In the genomic region with DNA sequence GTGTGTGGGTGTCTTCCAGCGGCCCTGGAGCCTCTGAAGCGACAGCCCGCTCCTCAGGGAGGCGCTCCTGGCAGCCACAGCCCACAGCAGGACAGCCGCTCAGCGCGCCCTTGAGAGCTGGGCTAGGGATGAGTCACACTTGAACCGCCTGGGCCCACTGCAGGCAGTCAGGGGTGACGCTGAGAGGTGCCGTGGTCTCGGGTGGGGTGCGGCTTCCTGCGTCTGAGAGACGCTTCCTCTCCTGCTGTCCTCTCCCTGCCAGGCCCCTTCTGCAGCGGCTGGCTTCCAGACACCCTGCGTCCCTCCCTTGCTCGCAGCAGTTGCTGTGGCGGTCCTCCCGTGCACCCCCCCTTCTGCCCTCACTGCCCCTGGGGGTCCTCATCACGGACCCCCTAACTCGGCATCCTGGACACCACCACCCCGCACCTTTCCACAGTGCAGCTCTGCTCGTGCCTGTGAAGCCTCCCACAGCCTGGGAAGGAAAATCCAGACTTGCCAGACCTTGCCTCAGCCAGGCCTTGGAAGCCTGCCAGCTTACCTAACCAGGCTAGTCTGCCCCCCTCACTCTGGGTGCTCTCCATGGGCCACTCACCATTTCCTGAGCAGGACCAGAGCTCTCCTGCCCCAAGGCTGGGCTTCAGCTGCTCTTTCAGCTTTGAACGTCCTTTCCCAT, we compare ENCODE assay signal across 9 cellular contexts. TPM values are rescaled to one million over a fixed set of nuclear protein-coding genes. Genes with fewer than 3 reads are reported as not detected.
A peak's percentile ranks its signal among the peaks of the same experiment; 100 is the strongest.
DNase-seq lines count a peak whose midpoint lies in the region; ATAC-seq lines count a peak whose summit lies in the region.
"Had no signal": no experiment of that assay in that cellular context is flagged by ENCODE, and none has a peak within 500 bp of the region (broad histone marks: within the 10 kb centered on the region; RNA-seq: fewer than 3 reads in every experiment).

No MANE protein-coding gene starts in this region.

- no peaks in the 10 kb centered on the region for H3K36me3 ChIP-seq in CD8-positive, alpha-beta memory T cell (ENCODE audit: insufficient read depth, low read length)

- H3K9me3 Mint-ChIP-seq in CD8-positive, alpha-beta memory T cell, result no peaks in the 10 kb centered on the region
- no peaks in the 10 kb centered on the region for H3K9me3 Mint-ChIP-seq in T-helper 1 cell treated with Interleukin-12 subunit alpha and Interleukin-12 subunit beta and Interleukin-4 antibody, amounts not matched to agents 30 μg/mL and 1 μg/mL, for 36 hours
- H3K9me3 Mint-ChIP-seq in activated naive CD8-positive, alpha-beta T cell treated with anti-CD3 and anti-CD28 coated beads, Interleukin-2, amount 10 ng/mL, durations not matched to agents 7 days and 5 days, result no peaks in the 10 kb centered on the region

- peak overlapping the region; percentile 99 to 100 (median 100) for H3K27ac Mint-ChIP-seq in CD8-positive, alpha-beta memory T cell
- peak overlapping the region; percentile 87 for H3K27ac Mint-ChIP-seq in T-helper 1 cell treated with Interleukin-12 subunit alpha and Interleukin-12 subunit beta and Interleukin-4 antibody, amounts not matched to agents 30 μg/mL and 1 μg/mL, for 36 hours
- peak overlapping the region; percentile 95 for H3K27ac Mint-ChIP-seq in activated naive CD8-positive, alpha-beta T cell treated with anti-CD3 and anti-CD28 coated beads, Interleukin-2, amount 10 ng/mL, durations not matched to agents 7 days and 5 days

- H3K27me3 ChIP-seq in CD8-positive, alpha-beta memory T cell (ENCODE audit: insufficient read depth, low read length, poor library complexity, severe bottlenecking), result no peaks in the 10 kb centered on the region

- DNase-seq in CD8-positive, alpha-beta memory T cell, result peak; percentile 86 to 96 (median 88)
- DNase-seq in HK-2 (ENCODE audit: unreplicated experiment) (peak; percentile 79), hepatic stellate cell (ENCODE audit: low spot score) (peak; percentile 95), NCI-H128 (lab: John Stamatoyannopoulos, UW; ENCODE audit: unreplicated experiment) (no peak)
- peak; percentile 84 for DNase-seq in activated naive CD8-positive, alpha-beta T cell treated with anti-CD3 and anti-CD28 coated beads, Interleukin-2, amount 10 ng/mL, durations not matched to agents 7 days and 5 days
- DNase-seq in stimulated activated CD4-positive, alpha-beta T cell treated with anti-CD3 and anti-CD28 coated beads, Interleukin-15, amount 100 ng/mL, for 48 hours (ENCODE audit: low read depth in 2 of 2), result peak; percentile 57

- ATAC-seq in GM19455 (IDR thresholded peaks at IDR 0.05; ENCODE audit: unreplicated experiment), result peak; percentile 88
- peak; percentile 100 for ATAC-seq in activated naive CD8-positive, alpha-beta T cell treated with anti-CD3 and anti-CD28 coated beads, Interleukin-2, amount 10 ng/mL, durations not matched to agents 7 days and 5 days (ENCODE audit: low read depth)

- POLR2A ChIA-PET in CD8-positive, alpha-beta memory T cell (lab: Charles Lee), result interaction anchor here (0.6 to 1.7 kb wide), 11 partner anchors 8 to 402 kb away, joined by 3 to 12 read pairs (median 6); partner anchors contain the start of genes EHD4, ITPKA, JMJD7 and MAPKBP1
- POLR2A ChIA-PET in activated naive CD8-positive, alpha-beta T cell treated with anti-CD3 and anti-CD28 coated beads, Interleukin-2, amount 10 ng/mL, durations not matched to agents 7 days and 5 days (lab: Charles Lee), result interaction anchor here (0.6 to 2.9 kb wide), 16 partner anchors 9 to 492 kb away, joined by 3 to 19 read pairs (median 4); partner anchors contain the start of genes EHD4 and MAPKBP1

- H3K27ac ChIP-seq in CD8-positive, alpha-beta memory T cell (ENCODE audit: low read depth, low read length), result peak overlapping the region; percentile 76
- H3K27ac ChIP-seq: KMS-11 had no signal

- no peaks in the 10 kb centered on the region for H3K9me3 ChIP-seq in CD8-positive, alpha-beta memory T cell (ENCODE audit: low read length)

- peaks cover 0 to 27% (median 7%) of the 10 kb centered on the region in 3 donors for H3K36me3 Mint-ChIP-seq in CD8-positive, alpha-beta memory T cell
- peaks cover 14% of the 10 kb centered on the region for H3K36me3 Mint-ChIP-seq in T-helper 1 cell treated with Interleukin-12 subunit alpha and Interleukin-12 subunit beta and Interleukin-4 antibody, amounts not matched to agents 30 μg/mL and 1 μg/mL, for 36 hours (ENCODE audit: low read depth)
- H3K36me3 Mint-ChIP-seq in activated naive CD8-positive, alpha-beta T cell treated with anti-CD3 and anti-CD28 coated beads, Interleukin-2, amount 10 ng/mL, durations not matched to agents 7 days and 5 days, result peaks cover 6% of the 10 kb centered on the region

- peaks cover 0 to 1% of the 10 kb centered on the region in 2 donors for H3K27me3 Mint-ChIP-seq in CD8-positive, alpha-beta memory T cell
- no peaks in the 10 kb centered on the region for H3K27me3 Mint-ChIP-seq in T-helper 1 cell treated with Interleukin-12 subunit alpha and Interleukin-12 subunit beta and Interleukin-4 antibody, amounts not matched to agents 30 μg/mL and 1 μg/mL, for 36 hours (ENCODE audit: low read depth)
- no peaks in the 10 kb centered on the region for H3K27me3 Mint-ChIP-seq in activated naive CD8-positive, alpha-beta T cell treated with anti-CD3 and anti-CD28 coated beads, Interleukin-2, amount 10 ng/mL, durations not matched to agents 7 days and 5 days

- H3K4me1 ChIP-seq in CD8-positive, alpha-beta memory T cell (ENCODE audit: insufficient read depth, low read length), result peaks cover 38% of the 10 kb centered on the region

- H3K4me1 Mint-ChIP-seq in CD8-positive, alpha-beta memory T cell, result peaks cover 29 to 59% (median 35%) of the 10 kb centered on the region in 3 donors
- peaks cover 28% of the 10 kb centered on the region for H3K4me1 Mint-ChIP-seq in T-helper 1 cell treated with Interleukin-12 subunit alpha and Interleukin-12 subunit beta and Interleukin-4 antibody, amounts not matched to agents 30 μg/mL and 1 μg/mL, for 36 hours (ENCODE audit: low read depth)
- peaks cover 18% of the 10 kb centered on the region for H3K4me1 Mint-ChIP-seq in activated naive CD8-positive, alpha-beta T cell treated with anti-CD3 and anti-CD28 coated beads, Interleukin-2, amount 10 ng/mL, durations not matched to agents 7 days and 5 days

- CTCF ChIA-PET in CD8-positive, alpha-beta memory T cell (lab: Charles Lee), result interaction anchor here (0.9 to 4.5 kb wide), 9 partner anchors 10 to 152 kb away, joined by 3 to 41 read pairs (median 5); partner anchors contain the start of gene MAPKBP1

- peak overlapping the region; percentile 73 to 93 (median 84) for H3K4me3 Mint-ChIP-seq in CD8-positive, alpha-beta memory T cell
- H3K4me3 Mint-ChIP-seq in T-helper 1 cell treated with Interleukin-12 subunit alpha and Interleukin-12 subunit beta and Interleukin-4 antibody, amounts not matched to agents 30 μg/mL and 1 μg/mL, for 36 hours, result peak overlapping the region; percentile 56
- H3K4me3 Mint-ChIP-seq in activated naive CD8-positive, alpha-beta T cell treated with anti-CD3 and anti-CD28 coated beads, Interleukin-2, amount 10 ng/mL, durations not matched to agents 7 days and 5 days, result peak overlapping the region; percentile 77

- H3K4me3 ChIP-seq in CD8-positive, alpha-beta memory T cell (ENCODE audit: low read length), result peak overlapping the region; percentile 29

RNA-seq across cellular contexts. Expression of gene SPTBN5, which starts 1.1 kb away (rescaled TPM):
- total RNA-seq in CD8-positive, alpha-beta memory T cell, result under 1 TPM; 0.31 to 0.39 TPM
- polyA plus RNA-seq in CD8-positive, alpha-beta memory T cell, result not detected
- 1 to 10 TPM; 1.1 to 1.6 TPM for total RNA-seq in activated naive CD8-positive, alpha-beta T cell treated with anti-CD3 and anti-CD28 coated beads, Interleukin-2, amount 10 ng/mL, durations not matched to agents 7 days and 5 days

RNA-seq across cellular contexts. Expression of gene PLA2G4B, which starts 56.3 kb away (rescaled TPM):
- 1 to 10 TPM; 5.9 to 6.8 TPM for total RNA-seq in CD8-positive, alpha-beta memory T cell
- 3.1 TPM for polyA plus RNA-seq in CD8-positive, alpha-beta memory T cell
- total RNA-seq in activated naive CD8-positive, alpha-beta T cell treated with anti-CD3 and anti-CD28 coated beads, Interleukin-2, amount 10 ng/mL, durations not matched to agents 7 days and 5 days, result 10 to 100 TPM; 21.5 to 26.0 TPM
